Comparison of ENCODE assay signal across 13 cellular contexts in genomic region chr12:22042981-22043669, GRCh38. TPM values are rescaled to one million over a fixed set of nuclear protein-coding genes. Genes with fewer than 3 reads are reported as not detected.
DNase-seq lines count a peak whose midpoint lies in the region; ATAC-seq, FAIRE-seq and TF ChIP-seq lines count a peak whose summit lies in the region.
"Had no signal": no experiment of that assay in that cellular context is flagged by ENCODE, and none has a peak within 500 bp of the region (broad histone marks: within the 10 kb centered on the region; RNA-seq: fewer than 3 reads in every experiment).

No MANE protein-coding gene starts in this region.

- TF ChIP-seq CTCF in mucosa of descending colon (IDR thresholded peaks at IDR 0.05) = no peak
- TF ChIP-seq CTCF in pancreas (IDR thresholded peaks at IDR 0.05) = no peak

- DNase-seq in CD1c-positive myeloid dendritic cell (ENCODE audit: extremely low spot score) (peak; percentile 82), LHCN-M2 (ENCODE audit: low read depth) (peak; percentile 26), amniotic epithelial cell (ENCODE audit: low read depth) (peak; percentile 93), mucosa of descending colon (peak in 1 of 3 donors; percentile 36), pancreas (no peak), amygdala (lab: John Stamatoyannopoulos, UW) (no peak), NCI-H524 (lab: John Stamatoyannopoulos, UW) (no peak)
- DNase-seq: activated CD4-positive, alpha-beta T cell treated with anti-CD3 and anti-CD28 coated beads for 1 hour; activated naive CD4-positive, alpha-beta T cell treated with Interleukin-2 at 50 U/mL for 16 hours had no signal

- H3K4me1 ChIP-seq in mucosa of descending colon (ENCODE audit: low read depth) (peaks cover 34% of the 10 kb centered on the region), pancreas (peaks cover 12 to 18% (median 15%) of the 10 kb centered on the region in 3 donors)

- intact Hi-C loops in mucosa of descending colon (cut with DNase I, micrococcal nuclease) = no loop called here
- intact Hi-C loops in pancreas (cut with DNase I) = no loop called here

- H3K27ac ChIP-seq in pancreas = peak overlapping the region in 1 of 4 donors; percentile 37

- H3K36me3 ChIP-seq in mucosa of descending colon (ENCODE audit: low read depth) = no peaks in the 10 kb centered on the region
- no peaks in the 10 kb centered on the region for H3K36me3 ChIP-seq in pancreas
- H3K36me3 ChIP-seq: HAP-1 had no signal

- no peaks in the 10 kb centered on the region for H3K9me3 ChIP-seq in mucosa of descending colon
- no peaks in the 10 kb centered on the region for H3K9me3 ChIP-seq in pancreas
- H3K9me3 ChIP-seq: HAP-1 had no signal

- FAIRE-seq in pancreas (lab: Jason Lieb, UNC) = no peak
- FAIRE-seq: GM12878 had no signal

- ATAC-seq in mucosa of descending colon (peak; percentile 8), pancreas (no peak), GM18519 (IDR thresholded peaks at IDR 0.05; ENCODE audit: low FRiP score, unreplicated experiment) (no peak)
- ATAC-seq: esophagus mucosa, GM12878 had no signal

- 75 to 77% methylated on average over 9 of the region's 9 CpGs for WGBS in pancreas, 2 donors

- H3K4me3 ChIP-seq in mucosa of descending colon (no peak overlapping the region), pancreas (no peak overlapping the region)
- H3K4me3 ChIP-seq: GM12878, HAP-1 had no signal

- H3K27me3 ChIP-seq in pancreas = no peaks in the 10 kb centered on the region

RNA-seq across cellular contexts. Expression of gene CMAS, which starts 2.9 kb away (rescaled TPM):
- total RNA-seq in LHCN-M2 (2014; rRNA removed) = 47.9 and 48.3 TPM in 2 replicates
- 29.4 TPM for polyA plus RNA-seq in LHCN-M2 (2012)
- 100 to 1,000 TPM in 2 of 3 donors, 10 to 100 TPM in 1; 70.1 to 139 (median 121) TPM for total RNA-seq in mucosa of descending colon
- 10 to 100 TPM; 10.9 to 18.9 (median 16.0) TPM for total RNA-seq in pancreas
- 10 to 100 TPM; 12.8 to 23.6 TPM for polyA plus RNA-seq in pancreas

Comparison
In these comparisons a context has a peak if more than half of its experiments do, and no peak if none do; other contexts are left out.
1. DNase-seq: peak in CD1c-positive myeloid dendritic cell (single experiment), LHCN-M2 (single experiment) and amniotic epithelial cell (single experiment); none in pancreas (0 of 6), amygdala (0 of 56) and NCI-H524 (0 of 2).